In genomic region chr4:174516794-174517193, GRCh38 we compare ENCODE assay signal across 22 cellular contexts. TPM values are rescaled to one million over a fixed set of nuclear protein-coding genes. Genes with fewer than 3 reads are reported as not detected.
"Had no signal": no experiment of that assay in that cellular context is flagged by ENCODE, and none has a peak within 500 bp of the region (broad histone marks: within the 10 kb centered on the region; RNA-seq: fewer than 3 reads in every experiment).

No MANE protein-coding gene starts in this region.

- DNase-seq: KBM-7, NCI-H1092, NCI-H1105 treated with DMSO at 0.1 percent for 48 hours, NCI-H1417 treated with DMSO at 0.1 percent for 48 hours, NCI-H146, NCI-H1694 treated with DMSO at 0.1 percent for 48 hours, NCI-H1930, NCI-H2081, NCI-H2107, NCI-H226, NCI-H446, NCI-H510A, NCI-H524 treated with DMSO at 0.1 percent for 48 hours, NCI-H69, NCI-H774, PC-3, SHP77, SK-N-SH had no signal

- ATAC-seq: Panc1, PC-3 had no signal

- H3K9me3 ChIP-seq: SK-N-SH had no signal

- H3K27ac ChIP-seq: HL-60, RWPE1 had no signal

RNA-seq across cellular contexts. Expression of gene HPGD, which starts 5.5 kb away (rescaled TPM):
- total RNA-seq: LHCN-M2 had no signal
